In the genomic region with DNA sequence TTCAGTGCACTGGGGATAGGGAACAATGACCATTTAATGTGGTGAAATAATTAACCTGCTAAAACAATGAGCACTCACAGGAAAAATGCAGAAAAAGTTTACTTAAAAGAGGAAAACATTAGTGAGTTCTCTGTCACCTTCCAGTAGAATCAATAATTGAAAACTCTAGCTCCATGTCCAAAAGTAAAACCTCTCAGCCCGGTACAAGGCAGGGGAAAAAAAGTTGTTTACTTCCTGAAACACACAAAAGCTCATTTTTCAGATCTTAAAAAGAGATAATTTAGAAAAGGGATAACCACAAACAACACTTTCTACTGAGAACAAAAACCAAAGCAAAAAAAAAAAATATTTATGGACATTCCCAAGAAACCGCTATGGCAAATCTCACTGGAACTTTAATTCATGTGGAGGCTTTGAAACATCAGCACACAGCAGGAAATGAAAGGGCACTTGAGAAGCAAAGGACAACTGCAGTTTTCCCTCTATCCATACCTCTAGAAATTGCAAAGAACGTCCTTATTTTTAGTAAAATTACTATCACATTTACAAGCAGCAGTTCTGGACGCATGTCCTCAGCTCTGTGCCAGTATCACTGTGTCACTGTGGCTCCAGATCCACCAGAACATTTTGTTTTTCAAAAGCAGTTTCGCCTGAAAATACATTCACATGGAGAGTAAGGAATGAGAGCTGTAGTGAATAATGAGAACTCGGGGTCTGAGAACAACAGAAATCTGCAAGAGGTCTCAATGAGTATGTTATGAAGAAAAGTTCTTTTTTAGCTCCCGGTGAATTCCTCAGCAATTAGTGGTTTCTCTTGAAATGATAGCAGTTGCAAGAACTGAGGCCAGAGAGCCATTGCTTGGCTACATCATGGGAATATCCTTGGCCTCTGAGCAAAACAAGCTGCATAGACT, we compare ENCODE assay signal across 8 cellular contexts. TPM values are rescaled to one million over a fixed set of nuclear protein-coding genes. Genes with fewer than 3 reads are reported as not detected.
DNase-seq lines count a peak whose midpoint lies in the region; ATAC-seq and TF ChIP-seq lines count a peak whose summit lies in the region.

No MANE protein-coding gene starts in this region.

- H3K27me3 ChIP-seq in ascending aorta: no peaks in the 10 kb centered on the region
- H3K27me3 ChIP-seq in right cardiac atrium (ENCODE audit: control insufficient read depth, insufficient read depth): no peaks in the 10 kb centered on the region

- CTCF ChIA-PET in activated naive CD4-positive, alpha-beta T cell treated with anti-CD3 and anti-CD28 coated beads for 36 hours (lab: Charles Lee): interaction anchor here (0.7 to 1.1 kb wide), 4 partner anchors 16 to 224 kb away, joined by 3 to 4 read pairs (median 3); no protein-coding TSS in a partner anchor

- intact Hi-C loops in ascending aorta (cut with DNase I): loop anchor here (5.0 kb wide), 1 partner anchor 59 kb away; the partner anchor contains the start of gene STK17B
- intact Hi-C loops in right cardiac atrium (cut with DNase I): no loop called here
- intact Hi-C loops in posterior vena cava (cut with DNase I): no loop called here
- intact Hi-C loops in activated naive CD4-positive, alpha-beta T cell treated with anti-CD3 and anti-CD28 coated beads for 36 hours (cut with micrococcal nuclease): no loop called here

- TF ChIP-seq CTCF in ascending aorta (IDR thresholded peaks at IDR 0.05): no peak

- H3K27ac Mint-ChIP-seq in activated naive CD4-positive, alpha-beta T cell treated with anti-CD3 and anti-CD28 coated beads for 36 hours: no peak overlapping the region

- H3K9me3 ChIP-seq in ascending aorta (no peaks in the 10 kb centered on the region), right cardiac atrium (ENCODE audit: control insufficient read depth, low read length) (no peaks in the 10 kb centered on the region)

- peak; percentile 67 for DNase-seq in H4 (ENCODE audit: low spot score)
- DNase-seq in ascending aorta (ENCODE audit: low spot score in 2 of 2): no peak
- DNase-seq in right cardiac atrium: peak in 1 of 3 donors; percentile 45
- peak; percentile 73 for DNase-seq in skeletal muscle cell (ENCODE audit: low read depth)
- DNase-seq in posterior vena cava (ENCODE audit: low spot score): no peak
- no peak for DNase-seq in activated naive CD4-positive, alpha-beta T cell treated with anti-CD3 and anti-CD28 coated beads for 36 hours

- H3K4me1 ChIP-seq in ascending aorta (peaks cover 0 to 25% of the 10 kb centered on the region in 2 donors), right cardiac atrium (ENCODE audit: control insufficient read depth, insufficient read depth, low read length) (no peaks in the 10 kb centered on the region)

- H3K4me3 Mint-ChIP-seq in activated naive CD4-positive, alpha-beta T cell treated with anti-CD3 and anti-CD28 coated beads for 36 hours: no peak overlapping the region

- H3K4me3 ChIP-seq in ascending aorta: peak overlapping the region; percentile 30 to 35
- H3K4me3 ChIP-seq in right cardiac atrium (ENCODE audit: low read length): peak overlapping the region; percentile 2
- H3K4me3 ChIP-seq in skeletal muscle cell (ENCODE audit: low read depth, low read length): no peak overlapping the region

- WGBS in right cardiac atrium: 25% methylated on average over 7 of the region's 7 CpGs

- H3K9me3 Mint-ChIP-seq in activated naive CD4-positive, alpha-beta T cell treated with anti-CD3 and anti-CD28 coated beads for 36 hours: no peaks in the 10 kb centered on the region

- peaks cover 16% of the 10 kb centered on the region for H3K4me1 Mint-ChIP-seq in activated naive CD4-positive, alpha-beta T cell treated with anti-CD3 and anti-CD28 coated beads for 36 hours (ENCODE audit: low read depth)

- H3K36me3 Mint-ChIP-seq in activated naive CD4-positive, alpha-beta T cell treated with anti-CD3 and anti-CD28 coated beads for 36 hours (ENCODE audit: low read depth): no peaks in the 10 kb centered on the region

- no peaks in the 10 kb centered on the region for H3K36me3 ChIP-seq in ascending aorta

- H3K27me3 Mint-ChIP-seq in activated naive CD4-positive, alpha-beta T cell treated with anti-CD3 and anti-CD28 coated beads for 36 hours (ENCODE audit: low read depth): no peaks in the 10 kb centered on the region

- ATAC-seq in right cardiac atrium: peak in 1 of 2 donors; percentile 75
- ATAC-seq in GM21367 (IDR thresholded peaks at IDR 0.05; ENCODE audit: unreplicated experiment): no peak
- no peak for ATAC-seq in HG03432 (IDR thresholded peaks at IDR 0.05; ENCODE audit: unreplicated experiment)

- peak overlapping the region; percentile 54 to 71 for H3K27ac ChIP-seq in ascending aorta
- H3K27ac ChIP-seq in right cardiac atrium (ENCODE audit: low read length): peak overlapping the region; percentile 81

RNA-seq across cellular contexts. Expression of gene DNAH7, which starts 44.7 kb away (rescaled TPM):
- total RNA-seq in H4 (2014; rRNA removed; shearing (Covaris generic)): 0.02 and 0.50 TPM in 2 replicates
- total RNA-seq in ascending aorta (0.21 TPM), right cardiac atrium (under 1 TPM; 0.35 to 0.77 (median 0.57) TPM), posterior vena cava (1 to 10 TPM; 1.4 to 2.5 TPM)
- polyA plus RNA-seq in right cardiac atrium: 0.16 TPM
- total RNA-seq in activated naive CD4-positive, alpha-beta T cell treated with anti-CD3 and anti-CD28 coated beads for 36 hours: under 1 TPM in 1 of 2 experiments, not detected in 1; 0.29 TPM

RNA-seq across cellular contexts. Expression of gene STK17B, which starts 58.1 kb away (rescaled TPM):
- total RNA-seq in H4 (2014; rRNA removed; shearing (Covaris generic)): 15.9 and 19.8 TPM in 2 replicates
- total RNA-seq in ascending aorta: 8.4 TPM
- total RNA-seq in right cardiac atrium: 1 to 10 TPM; 6.9 to 8.1 (median 7.2) TPM
- 3.7 TPM for polyA plus RNA-seq in right cardiac atrium
- total RNA-seq in posterior vena cava: 10 to 100 TPM; 23.3 to 31.8 TPM
- total RNA-seq in activated naive CD4-positive, alpha-beta T cell treated with anti-CD3 and anti-CD28 coated beads for 36 hours: 100 to 1,000 TPM; 141 to 143 TPM

Comparison
In these comparisons a context has a peak if more than half of its experiments do, and no peak if none do; other contexts are left out.
1. DNase-seq: peak in H4 (single experiment) and skeletal muscle cell (single experiment); none in ascending aorta (0 of 2), posterior vena cava (single experiment) and activated naive CD4-positive, alpha-beta T cell treated with anti-CD3 and anti-CD28 coated beads for 36 hours (single experiment).